Comparison of ENCODE assay signal across 8 cellular contexts in genomic region chr10:29377333-29377961, GRCh38.
A peak's percentile ranks its signal among the peaks of the same experiment; 100 is the strongest.
DNase-seq lines count a peak whose midpoint lies in the region; ATAC-seq and TF ChIP-seq lines count a peak whose summit lies in the region.

No MANE protein-coding gene starts in this region.

- no peak overlapping the region for H3K27ac Mint-ChIP-seq in H9
- no peak overlapping the region for H3K27ac Mint-ChIP-seq in activated T-cell treated with anti-CD3 and anti-CD28 coated beads, Interleukin-2, amount 50 U/mL, for 24 hours

- no peak overlapping the region for H2AK5ac ChIP-seq in H9 (ENCODE audit: insufficient read length, low read length)

- H3K4me2 ChIP-seq in H9 (ENCODE audit: insufficient read depth, insufficient read length, low read length) (no peak overlapping the region), SU-DHL-6 (ENCODE audit: low read depth, low read length, poor library complexity, severe bottlenecking) (no peak overlapping the region)

- H2BK12ac ChIP-seq in H9 (ENCODE audit: insufficient read length, low read depth, low read length): no peak overlapping the region

- H3K56ac ChIP-seq in H9 (ENCODE audit: insufficient read length, low read depth, low read length): no peak overlapping the region

- CTCF ChIA-PET in BJ (lab: Yijun Ruan, JAX): interaction anchor here (0.6 to 3.2 kb wide), 20 partner anchors 8 to 241 kb away, joined by 3 to 17 read pairs (median 4); no protein-coding TSS in a partner anchor

- peaks cover 19 to 21% of the 10 kb centered on the region in 2 experiments for H3K4me1 Mint-ChIP-seq in H9
- H3K4me1 Mint-ChIP-seq in activated T-cell treated with anti-CD3 and anti-CD28 coated beads, Interleukin-2, amount 50 U/mL, for 24 hours (ENCODE audit: low read depth): peaks cover 8% of the 10 kb centered on the region

- no peak overlapping the region for H3K9ac ChIP-seq in H9 (ENCODE audit: extremely low read depth, insufficient read length, low read length)
- no peak overlapping the region for H3K9ac ChIP-seq in SU-DHL-6 (ENCODE audit: low read length)

- no peak for DNase-seq in BJ (ENCODE audit: low read depth)
- DNase-seq in H9: no peak
- DNase-seq in glomerular visceral epithelial cell (ENCODE audit: extremely low spot score): peak; percentile 38
- DNase-seq in transverse colon: no peak
- DNase-seq in activated T-cell treated with anti-CD3 and anti-CD28 coated beads, Interleukin-2, amount 50 U/mL, for 24 hours: no peak
- DNase-seq in medulla oblongata (ENCODE audit: extremely low spot score): no peak

- in situ Hi-C loops in transverse colon (cut with MboI; ENCODE audit: low pct_ligation_motif_present in 1 of 4, low pct_unique_long_range_greater_than_20kb in 1 of 4, low sequenced_read_pairs in 3 of 4): loop anchor here in 1 of 4 donors (5.0 kb wide), 1 partner anchor 75 kb away; no protein-coding TSS in a partner anchor

- no CpG with 5 or more reads among the region's 10 CpGs for WGBS in H9 (ENCODE audit: extremely low coverage, insufficient read length, low lambda C conversion rate)
- 77 to 82% methylated on average over 9 to 10 of the region's 10 CpGs for WGBS in transverse colon (ENCODE audit: low coverage in 1 of 2), 2 donors

- no peaks in the 10 kb centered on the region for H3K36me3 Mint-ChIP-seq in H9 (ENCODE audit: insufficient read depth in 1 of 3, low read depth in 3 of 3)
- H3K36me3 Mint-ChIP-seq in activated T-cell treated with anti-CD3 and anti-CD28 coated beads, Interleukin-2, amount 50 U/mL, for 24 hours (ENCODE audit: low read depth): no peaks in the 10 kb centered on the region

- H3K23me2 ChIP-seq in H9 (ENCODE audit: insufficient read length, low read depth, low read length, poor library complexity, severe bottlenecking): no peaks in the 10 kb centered on the region

- H3T11ph ChIP-seq in H9 (ENCODE audit: low read length): no peak overlapping the region

- H3K27me3 ChIP-seq in BJ (ENCODE audit: control insufficient read depth, insufficient read depth, low read length): peaks cover 4% of the 10 kb centered on the region
- H3K27me3 ChIP-seq in H9 (ENCODE audit: insufficient read depth, low read length): no peaks in the 10 kb centered on the region
- H3K27me3 ChIP-seq in SU-DHL-6 (ENCODE audit: low read length): no peaks in the 10 kb centered on the region
- no peaks in the 10 kb centered on the region for H3K27me3 ChIP-seq in transverse colon

- no peaks in the 10 kb centered on the region for H3K9me3 ChIP-seq in H9 (ENCODE audit: control insufficient read depth, low read depth, low read length)
- H3K9me3 ChIP-seq in SU-DHL-6 (ENCODE audit: insufficient read depth, low read length): no peaks in the 10 kb centered on the region
- H3K9me3 ChIP-seq in transverse colon: no peaks in the 10 kb centered on the region

- H3K9me3 Mint-ChIP-seq in H9: no peaks in the 10 kb centered on the region; a peak in 3 of 5 replicates
- no peaks in the 10 kb centered on the region for H3K9me3 Mint-ChIP-seq in activated T-cell treated with anti-CD3 and anti-CD28 coated beads, Interleukin-2, amount 50 U/mL, for 24 hours

- no peak overlapping the region for H2BK15ac ChIP-seq in H9 (ENCODE audit: low read depth, low read length)

- no peaks in the 10 kb centered on the region for H3K4me1 ChIP-seq in H9 (ENCODE audit: insufficient read depth, low read length)
- H3K4me1 ChIP-seq in transverse colon: no peaks in the 10 kb centered on the region

- H3K36me3 ChIP-seq in BJ (ENCODE audit: control insufficient read depth, insufficient read depth, low read length) (no peaks in the 10 kb centered on the region), SU-DHL-6 (ENCODE audit: low read length) (no peaks in the 10 kb centered on the region), transverse colon (no peaks in the 10 kb centered on the region)

- no peak for TF ChIP-seq EP300 in transverse colon (IDR thresholded peaks at IDR 0.05; ENCODE audit: low read depth)

- intact Hi-C loops in transverse colon (cut with DNase I; ENCODE audit: low total_unique reads): no loop called here

- H3K14ac ChIP-seq in H9 (ENCODE audit: insufficient read depth, low read length): no peak overlapping the region

- POLR2A ChIA-PET in BJ (lab: Charles Lee): no interaction called here

- TF ChIP-seq POLR2A in transverse colon (IDR thresholded peaks at IDR 0.05): no peak

- no peak overlapping the region for H4K5ac ChIP-seq in H9 (ENCODE audit: insufficient read length, low read depth, low read length)

- TF ChIP-seq CTCF in BJ (IDR thresholded peaks at IDR 0.05; ENCODE audit: insufficient read depth, low read depth, low read length) (peak; percentile 78), H9 (conservative IDR thresholded peaks at IDR 0.05) (peak; percentile 82), SU-DHL-6 (IDR thresholded peaks at IDR 0.05; ENCODE audit: insufficient read depth, low read length, poor library complexity, severe bottlenecking) (peak; percentile 48), transverse colon (IDR thresholded peaks at IDR 0.05) (peak; percentile 56 to 76 (median 66))

- H3K4me3 Mint-ChIP-seq in H9: no peak overlapping the region
- no peak overlapping the region for H3K4me3 Mint-ChIP-seq in activated T-cell treated with anti-CD3 and anti-CD28 coated beads, Interleukin-2, amount 50 U/mL, for 24 hours

- no peaks in the 10 kb centered on the region for H4K20me1 ChIP-seq in H9 (ENCODE audit: control insufficient read depth, insufficient read depth, insufficient read length)
- no peaks in the 10 kb centered on the region for H4K20me1 ChIP-seq in SU-DHL-6 (ENCODE audit: low read depth, low read length)

- H4K91ac ChIP-seq in H9 (ENCODE audit: insufficient read length, low read depth, low read length): no peak overlapping the region

- ATAC-seq in GM21576 (IDR thresholded peaks at IDR 0.05; ENCODE audit: unreplicated experiment): no peak

- H3F3A ChIP-seq in SU-DHL-6 (ENCODE audit: insufficient read depth): no peaks in the 10 kb centered on the region

- no peak overlapping the region for H3K23ac ChIP-seq in H9 (ENCODE audit: insufficient read length, low read depth, low read length)

- no peaks in the 10 kb centered on the region for H3K9me2 ChIP-seq in SU-DHL-6 (replicated peaks; ENCODE audit: insufficient read depth, low read length)

- H3K79me2 ChIP-seq in H9 (ENCODE audit: insufficient read depth, low read length) (no peaks in the 10 kb centered on the region), SU-DHL-6 (ENCODE audit: insufficient read depth, low read length) (no peaks in the 10 kb centered on the region)

- no peaks in the 10 kb centered on the region for H3K79me1 ChIP-seq in H9 (ENCODE audit: insufficient read depth, low read depth, low read length, poor library complexity, severe bottlenecking)

- no peak overlapping the region for H2BK20ac ChIP-seq in H9 (ENCODE audit: low read depth, low read length, poor library complexity, severe bottlenecking)

- no peak overlapping the region for H4K8ac ChIP-seq in H9 (replicated peaks; ENCODE audit: insufficient read length, low read depth, low read length)

- H3K4me3 ChIP-seq in BJ (ENCODE audit: low read depth, low read length) (no peak overlapping the region), SU-DHL-6 (ENCODE audit: insufficient read depth, low read length, poor library complexity, severe bottlenecking) (no peak overlapping the region), transverse colon (no peak overlapping the region)

- H2BK5ac ChIP-seq in H9 (ENCODE audit: insufficient read length, low read length): no peak overlapping the region

- no peak overlapping the region for H3K4ac ChIP-seq in H9 (ENCODE audit: low read depth, low read length)

- H2AFZ ChIP-seq in H9 (ENCODE audit: low read length) (no peak overlapping the region), SU-DHL-6 (ENCODE audit: low read depth, low read length, severe bottlenecking) (no peak overlapping the region)

- peaks cover 14% of the 10 kb centered on the region for H3K27me3 Mint-ChIP-seq in H9 (ENCODE audit: low read depth)
- H3K27me3 Mint-ChIP-seq in activated T-cell treated with anti-CD3 and anti-CD28 coated beads, Interleukin-2, amount 50 U/mL, for 24 hours: peaks cover 13% of the 10 kb centered on the region

- H3K27ac ChIP-seq in H9 (ENCODE audit: insufficient read length, low read depth, low read length) (no peak overlapping the region), SU-DHL-6 (ENCODE audit: low read depth, low read length) (no peak overlapping the region), transverse colon (no peak overlapping the region)

- no peak overlapping the region for H3K18ac ChIP-seq in H9 (ENCODE audit: insufficient read length, low read depth, low read length)

- no peak overlapping the region for H2BK120ac ChIP-seq in H9 (ENCODE audit: low read depth, low read length, poor library complexity, severe bottlenecking)
